In genomic region chr12:94618995-94619695, GRCh38 we compare ENCODE assay signal across 11 cellular contexts. TPM values are rescaled to one million over a fixed set of nuclear protein-coding genes. Genes with fewer than 3 reads are reported as not detected.
DNase-seq lines count a peak whose midpoint lies in the region; ATAC-seq and TF ChIP-seq lines count a peak whose summit lies in the region.
"Had no signal": no experiment of that assay in that cellular context is flagged by ENCODE, and none has a peak within 500 bp of the region (broad histone marks: within the 10 kb centered on the region; RNA-seq: fewer than 3 reads in every experiment).

No MANE protein-coding gene starts in this region.

- no peak for DNase-seq in activated naive CD4-positive, alpha-beta T cell treated with anti-CD3 and anti-CD28 coated beads, Interleukin-2, amount 50 U/mL, for 16 hours
- DNase-seq in T1000 (lab: John Stamatoyannopoulos, UW) = peak; percentile 31
- peak; percentile 71 for DNase-seq in fibroblast of the conjunctiva (ENCODE audit: low read depth)
- peak in 1 of 2 donors; percentile 56 for DNase-seq in stimulated activated effector memory CD8-positive, alpha-beta T cell treated with anti-CD3 and anti-CD28 coated beads, Interleukin-12 subunit alpha, Interleukin-12 subunit beta, amount 100 ng/mL, for 72 hours (ENCODE audit: low spot score in 2 of 2)
- DNase-seq in transverse colon = no peak
- DNase-seq in OCI-M2 (lab: John Stamatoyannopoulos, UW; ENCODE audit: unreplicated experiment) = no peak

- no peak overlapping the region for H3K4me3 Mint-ChIP-seq in activated naive CD4-positive, alpha-beta T cell treated with anti-CD3 and anti-CD28 coated beads, Interleukin-2, amount 50 U/mL, for 24 hours
- H3K4me3 Mint-ChIP-seq in stimulated activated effector memory CD8-positive, alpha-beta T cell treated with anti-CD3 and anti-CD28 coated beads, Interleukin-12 subunit alpha, Interleukin-12 subunit beta, amount 100 ng/mL, for 72 hours = no peak overlapping the region
- H3K4me3 Mint-ChIP-seq: stimulated activated naive CD8-positive, alpha-beta T cell treated with anti-CD3 and anti-CD28 coated beads, Interleukin-15, Interleukin-2, amounts not matched to agents 100 ng/mL and 50 ng/mL, for 24 hours had no signal

- WGBS in transverse colon (ENCODE audit: low coverage in 1 of 2), 2 donors = 60 to 70% methylated on average over 1 to 6 of the region's 6 CpGs

- intact Hi-C loops in transverse colon (cut with DNase I; ENCODE audit: low total_unique reads) = no loop called here

- no peak for TF ChIP-seq CTCF in transverse colon (IDR thresholded peaks at IDR 0.05)

- no peak overlapping the region for H3K4me3 ChIP-seq in transverse colon

- no peaks in the 10 kb centered on the region for H3K36me3 ChIP-seq in transverse colon
- H3K36me3 ChIP-seq: neutrophil had no signal

- in situ Hi-C loops in transverse colon (cut with MboI; ENCODE audit: low pct_ligation_motif_present in 1 of 4, low pct_unique_long_range_greater_than_20kb in 1 of 4, low sequenced_read_pairs in 3 of 4) = no loop called here

- peaks cover 22 to 49% (median 40%) of the 10 kb centered on the region in 4 donors for H3K4me1 ChIP-seq in transverse colon

- no peak for TF ChIP-seq EP300 in transverse colon (IDR thresholded peaks at IDR 0.05; ENCODE audit: low read depth)

- peak; percentile 81 for ATAC-seq in stimulated activated effector memory CD8-positive, alpha-beta T cell treated with anti-CD3 and anti-CD28 coated beads, Interleukin-12 subunit alpha, Interleukin-12 subunit beta, amount 100 ng/mL, for 72 hours
- ATAC-seq in HG03135 (IDR thresholded peaks at IDR 0.05; ENCODE audit: unreplicated experiment) = no peak

- H3K9me3 ChIP-seq in transverse colon = no peaks in the 10 kb centered on the region
- H3K9me3 ChIP-seq: neutrophil had no signal

- peaks cover 19% of the 10 kb centered on the region for H3K4me1 Mint-ChIP-seq in activated naive CD4-positive, alpha-beta T cell treated with anti-CD3 and anti-CD28 coated beads, Interleukin-2, amount 50 U/mL, for 24 hours
- H3K4me1 Mint-ChIP-seq in stimulated activated effector memory CD8-positive, alpha-beta T cell treated with anti-CD3 and anti-CD28 coated beads, Interleukin-12 subunit alpha, Interleukin-12 subunit beta, amount 100 ng/mL, for 72 hours = peaks cover 17% of the 10 kb centered on the region

- H3K9me3 Mint-ChIP-seq in activated naive CD4-positive, alpha-beta T cell treated with anti-CD3 and anti-CD28 coated beads, Interleukin-2, amount 50 U/mL, for 24 hours = no peaks in the 10 kb centered on the region
- no peaks in the 10 kb centered on the region for H3K9me3 Mint-ChIP-seq in stimulated activated effector memory CD8-positive, alpha-beta T cell treated with anti-CD3 and anti-CD28 coated beads, Interleukin-12 subunit alpha, Interleukin-12 subunit beta, amount 100 ng/mL, for 72 hours
- H3K9me3 Mint-ChIP-seq: activated T-helper 2 cell treated with anti-CD3 and anti-CD28 coated beads, Interferon-gamma antibody, Interleukin-2, Interleukin-4, amounts not matched to agents 10 μg/mL and 5 μg/mL and 100 μg/mL, durations not matched to agents 14 hours and 24 hours and 36 hours; stimulated activated naive CD8-positive, alpha-beta T cell treated with anti-CD3 and anti-CD28 coated beads, Interleukin-15, Interleukin-2, amounts not matched to agents 100 ng/mL and 50 ng/mL, for 24 hours had no signal

- peak overlapping the region in 2 of 4 donors; percentile 27 to 34 for H3K27ac ChIP-seq in transverse colon
- H3K27ac ChIP-seq: neutrophil had no signal

- no peaks in the 10 kb centered on the region for H3K27me3 Mint-ChIP-seq in activated naive CD4-positive, alpha-beta T cell treated with anti-CD3 and anti-CD28 coated beads, Interleukin-2, amount 50 U/mL, for 24 hours

- TF ChIP-seq POLR2A in transverse colon (IDR thresholded peaks at IDR 0.05) = no peak

- peak overlapping the region; percentile 2 for H3K27ac Mint-ChIP-seq in activated naive CD4-positive, alpha-beta T cell treated with anti-CD3 and anti-CD28 coated beads, Interleukin-2, amount 50 U/mL, for 24 hours
- H3K27ac Mint-ChIP-seq in stimulated activated effector memory CD8-positive, alpha-beta T cell treated with anti-CD3 and anti-CD28 coated beads, Interleukin-12 subunit alpha, Interleukin-12 subunit beta, amount 100 ng/mL, for 72 hours = no peak overlapping the region
- H3K27ac Mint-ChIP-seq: activated T-helper 2 cell treated with anti-CD3 and anti-CD28 coated beads, Interferon-gamma antibody, Interleukin-2, Interleukin-4, amounts not matched to agents 10 μg/mL and 5 μg/mL and 100 μg/mL, durations not matched to agents 14 hours and 24 hours and 36 hours; stimulated activated naive CD8-positive, alpha-beta T cell treated with anti-CD3 and anti-CD28 coated beads, Interleukin-15, Interleukin-2, amounts not matched to agents 100 ng/mL and 50 ng/mL, for 24 hours had no signal

- H3K36me3 Mint-ChIP-seq in activated naive CD4-positive, alpha-beta T cell treated with anti-CD3 and anti-CD28 coated beads, Interleukin-2, amount 50 U/mL, for 24 hours = no peaks in the 10 kb centered on the region
- H3K36me3 Mint-ChIP-seq in stimulated activated effector memory CD8-positive, alpha-beta T cell treated with anti-CD3 and anti-CD28 coated beads, Interleukin-12 subunit alpha, Interleukin-12 subunit beta, amount 100 ng/mL, for 72 hours = no peaks in the 10 kb centered on the region

- H3K27me3 ChIP-seq in transverse colon = no peaks in the 10 kb centered on the region
- H3K27me3 ChIP-seq: neutrophil had no signal

RNA-seq across cellular contexts. Expression of gene TMCC3, which starts 31.2 kb away (rescaled TPM):
- 10 to 100 TPM in 3 of 4 donors, 1 to 10 TPM in 1; 6.4 to 79.3 (median 65.9) TPM for total RNA-seq in transverse colon

Comparison
In these comparisons a context has a peak if more than half of its experiments do, and no peak if none do; other contexts are left out.
1. DNase-seq: peak in T1000 (single experiment) and fibroblast of the conjunctiva (single experiment); none in activated naive CD4-positive, alpha-beta T cell treated with anti-CD3 and anti-CD28 coated beads, Interleukin-2, amount 50 U/mL, for 16 hours (single experiment), transverse colon (single experiment) and OCI-M2 (single experiment).